Comparison of ENCODE assay signal across 30 cellular contexts in the genomic region with DNA sequence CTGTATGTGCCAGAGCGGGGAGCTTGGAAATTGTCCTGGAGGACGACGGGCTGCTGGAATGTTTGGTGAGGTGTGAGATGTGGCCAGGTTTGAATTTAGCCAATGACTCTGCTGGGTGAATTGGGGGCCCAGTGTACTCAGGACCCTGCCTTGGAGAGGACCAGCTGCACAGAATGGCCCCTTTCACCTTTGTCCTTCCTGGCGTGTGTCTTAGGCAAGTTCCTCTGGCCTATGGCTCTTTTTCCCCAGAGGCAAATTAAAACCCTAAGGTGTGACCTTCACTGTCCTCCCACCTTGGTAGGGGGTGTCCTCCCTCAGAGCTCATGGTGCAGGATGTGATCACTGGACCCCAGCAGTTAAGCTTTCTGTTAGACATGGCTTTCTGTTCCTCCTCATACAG. TPM values are rescaled to one million over a fixed set of nuclear protein-coding genes. Genes with fewer than 3 reads are reported as not detected.
"Had no signal": no experiment of that assay in that cellular context is flagged by ENCODE, and none has a peak within 500 bp of the region (broad histone marks: within the 10 kb centered on the region; RNA-seq: fewer than 3 reads in every experiment).

No MANE protein-coding gene starts in this region.

- H3K36me3 ChIP-seq: adrenal gland, esophagus squamous epithelium, gastroesophageal sphincter had no signal

- FAIRE-seq: colon, endometrium, endothelial cell of umbilical vein had no signal

- H3K27ac ChIP-seq: adrenal gland, body of pancreas, epithelial cell of prostate, esophagus squamous epithelium, gastroesophageal sphincter had no signal

- DNase-seq: activated CD4-positive, alpha-beta memory T cell treated with anti-CD3 and anti-CD28 coated beads, Interleukin-2, amount 10 ng/mL, durations not matched to agents 7 days and 5 days; activated CD4-positive, alpha-beta T cell treated with anti-CD3 and anti-CD28 coated beads for 4 hours; activated CD4-positive, alpha-beta T cell treated with anti-CD3 and anti-CD28 coated beads, Interleukin-2, amount 10 ng/mL, durations not matched to agents 7 days and 5 days; activated CD4-positive, alpha-beta T cell treated with anti-CD3 and anti-CD28 coated beads, Interleukin-2, amount 50 U/mL, for 4 hours; activated CD4-positive, CD25-positive, alpha-beta regulatory T cell; activated CD4-positive, CD25-positive, alpha-beta regulatory T cell treated with anti-CD3 and anti-CD28 coated beads, Interleukin-2, amount 50 U/mL, for 72 hours; activated effector memory CD4-positive, alpha-beta T cell treated with anti-CD3 and anti-CD28 coated beads, Interleukin-2, amount 50 U/mL, for 16 hours; activated naive CD4-positive, alpha-beta T cell treated with anti-CD3 and anti-CD28 coated beads for 36 hours; activated naive CD8-positive, alpha-beta T cell treated with anti-CD3 and anti-CD28 coated beads for 36 hours; activated naive CD8-positive, alpha-beta T cell treated with anti-CD3 and anti-CD28 coated beads, Interleukin-2, amount 50 U/mL, for 24 hours; activated T-cell treated with anti-CD3 and anti-CD28 coated beads, Interleukin-2, amount 50 U/mL, for 1 hour; activated T-cell treated with anti-CD3 and anti-CD28 coated beads, Interleukin-2, amount 50 U/mL, for 48 hours; adrenal gland; amygdala; aorta; body of pancreas; caudate nucleus; effector CD8-positive, alpha-beta T cell; esophagus squamous epithelium; foreskin melanocyte; T-helper 1 cell; T-helper 17 cell; T1000 had no signal

- H3K4me3 ChIP-seq: adrenal gland, body of pancreas, esophagus squamous epithelium, gastroesophageal sphincter had no signal

- H3K9me3 ChIP-seq: adrenal gland, body of pancreas, esophagus squamous epithelium, gastroesophageal sphincter had no signal

- ATAC-seq: activated naive CD8-positive, alpha-beta T cell treated with anti-CD3 and anti-CD28 coated beads, Interleukin-2, amount 50 U/mL, for 24 hours; body of pancreas; gastroesophageal sphincter; T-helper 17 cell had no signal

- H3K27me3 ChIP-seq: adrenal gland, body of pancreas, gastroesophageal sphincter had no signal

- H3K4me1 ChIP-seq: adrenal gland, esophagus squamous epithelium, gastroesophageal sphincter had no signal

RNA-seq across cellular contexts. Expression of a gene that starts 47.8 kb away (rescaled TPM):
- total RNA-seq: activated CD4-positive, alpha-beta memory T cell treated with anti-CD3 and anti-CD28 coated beads, Interleukin-2, amount 10 ng/mL, durations not matched to agents 7 days and 5 days; activated CD4-positive, alpha-beta T cell treated with anti-CD3 and anti-CD28 coated beads, Interleukin-2, amount 10 ng/mL, durations not matched to agents 7 days and 5 days; activated naive CD4-positive, alpha-beta T cell treated with anti-CD3 and anti-CD28 coated beads for 36 hours; activated naive CD8-positive, alpha-beta T cell treated with anti-CD3 and anti-CD28 coated beads for 36 hours; activated T-helper 1 cell treated with anti-CD3 and anti-CD28 coated beads, Interleukin-12 subunit alpha, Interleukin-12 subunit beta, Interleukin-2, Interleukin-4 antibody, amounts not matched to agents 30 ng/mL and 10 ng/mL and 1 ng/mL, durations not matched to agents 14 hours and 24 hours and 36 hours; activated T-helper 2 cell treated with anti-CD3 and anti-CD28 coated beads, Interferon-gamma antibody, Interleukin-2, Interleukin-4, amounts not matched to agents 10 μg/mL and 5 μg/mL and 100 μg/mL, durations not matched to agents 14 hours and 24 hours and 36 hours had no signal
